In genomic region chr10:16700331-16700730, GRCh38 we compare ENCODE assay signal across 36 cellular contexts.
"Had no signal": no experiment of that assay in that cellular context is flagged by ENCODE, and none has a peak within 500 bp of the region (broad histone marks: within the 10 kb centered on the region; RNA-seq: fewer than 3 reads in every experiment).

No MANE protein-coding gene starts in this region.

- H3K36me3 ChIP-seq: adrenal gland, brain microvascular endothelial cell, breast epithelium had no signal

- H3K27ac ChIP-seq: adrenal gland, body of pancreas, brain microvascular endothelial cell, breast epithelium, VCaP had no signal

- H3K4me3 Mint-ChIP-seq: activated B cell treated with CpG ODN at 0.5 μM for 24 hours; activated CD4-positive, alpha-beta memory T cell treated with anti-CD3 and anti-CD28 coated beads for 36 hours; activated CD4-positive, alpha-beta T cell treated with anti-CD3 and anti-CD28 coated beads, Interleukin-2, amount 10 ng/mL, durations not matched to agents 24 days and 14 days; activated CD8-positive, alpha-beta T cell treated with anti-CD3 and anti-CD28 coated beads for 36 hours; activated naive CD4-positive, alpha-beta T cell treated with anti-CD3 and anti-CD28 coated beads for 36 hours; activated naive CD8-positive, alpha-beta T cell treated with anti-CD3 and anti-CD28 coated beads for 36 hours; activated T-cell treated with anti-CD3 and anti-CD28 coated beads, Interleukin-2, amount 50 U/mL, for 4 hours; activated T-cell treated with anti-CD3 and anti-CD28 coated beads, Interleukin-2, amount 50 U/mL, for 72 hours; activated T-helper 1 cell treated with anti-CD3 and anti-CD28 coated beads, Interleukin-12 subunit alpha, Interleukin-12 subunit beta, Interleukin-2, Interleukin-4 antibody, amounts not matched to agents 30 ng/mL and 10 ng/mL and 1 ng/mL, durations not matched to agents 14 hours and 24 hours and 36 hours; activated T-helper 17 cell treated with anti-CD3 and anti-CD28 coated beads, Interleukin-2, amount 50 U/mL, for 72 hours; T-helper 1 cell treated with Interleukin-12 subunit alpha and Interleukin-12 subunit beta and Interleukin-4 antibody, amounts not matched to agents 30 μg/mL and 1 μg/mL, for 36 hours; T-helper 2 cell treated with Interferon-gamma antibody and Interleukin-4, amounts not matched to agents 5 μg/mL and 100 μg/mL, for 36 hours had no signal

- H3K4me1 Mint-ChIP-seq: activated B cell treated with CpG ODN at 0.5 μM for 24 hours; activated CD4-positive, alpha-beta T cell treated with anti-CD3 and anti-CD28 coated beads, Interleukin-2, amount 10 ng/mL, durations not matched to agents 24 days and 14 days; activated naive CD8-positive, alpha-beta T cell treated with anti-CD3 and anti-CD28 coated beads for 36 hours; activated T-helper 17 cell treated with anti-CD3 and anti-CD28 coated beads, Interleukin-2, amount 50 U/mL, for 72 hours had no signal

- H3K9me3 ChIP-seq: adrenal gland, body of pancreas had no signal

- H3K9me3 Mint-ChIP-seq: activated CD4-positive, alpha-beta memory T cell treated with anti-CD3 and anti-CD28 coated beads for 36 hours; activated CD4-positive, alpha-beta T cell treated with anti-CD3 and anti-CD28 coated beads, Interleukin-2, amount 10 ng/mL, durations not matched to agents 24 days and 14 days; activated CD8-positive, alpha-beta T cell treated with anti-CD3 and anti-CD28 coated beads for 36 hours; activated naive CD4-positive, alpha-beta T cell treated with anti-CD3 and anti-CD28 coated beads, Interleukin-2, amount 50 U/mL, for 72 hours; activated T-cell treated with anti-CD3 and anti-CD28 coated beads, Interleukin-2, amount 50 U/mL, for 4 hours; activated T-cell treated with anti-CD3 and anti-CD28 coated beads, Interleukin-2, amount 50 U/mL, for 72 hours; activated T-helper 17 cell treated with anti-CD3 and anti-CD28 coated beads, Interleukin-2, amount 50 U/mL, for 72 hours; T-helper 2 cell treated with Interferon-gamma antibody and Interleukin-4, amounts not matched to agents 5 μg/mL and 100 μg/mL, for 36 hours had no signal

- H3K27me3 ChIP-seq: adrenal gland, body of pancreas, brain microvascular endothelial cell, breast epithelium had no signal

- H3K27me3 Mint-ChIP-seq: activated B cell treated with CpG ODN at 0.5 μM for 24 hours; activated CD4-positive, alpha-beta memory T cell treated with anti-CD3 and anti-CD28 coated beads for 36 hours; activated CD4-positive, alpha-beta T cell treated with anti-CD3 and anti-CD28 coated beads, Interleukin-2, amount 10 ng/mL, durations not matched to agents 24 days and 14 days; activated CD8-positive, alpha-beta T cell treated with anti-CD3 and anti-CD28 coated beads for 36 hours; activated naive CD8-positive, alpha-beta T cell treated with anti-CD3 and anti-CD28 coated beads for 36 hours; activated T-helper 17 cell treated with anti-CD3 and anti-CD28 coated beads, Interleukin-2, amount 50 U/mL, for 72 hours had no signal

- H3K4me3 ChIP-seq: adrenal gland, body of pancreas, breast epithelium had no signal

- H3K27ac Mint-ChIP-seq: activated B cell treated with CpG ODN at 0.5 μM for 24 hours; activated CD4-positive, alpha-beta memory T cell treated with anti-CD3 and anti-CD28 coated beads for 36 hours; activated CD4-positive, alpha-beta T cell treated with anti-CD3 and anti-CD28 coated beads, Interleukin-2, amount 10 ng/mL, durations not matched to agents 24 days and 14 days; activated CD8-positive, alpha-beta T cell treated with anti-CD3 and anti-CD28 coated beads for 36 hours; activated naive CD4-positive, alpha-beta T cell treated with anti-CD3 and anti-CD28 coated beads for 36 hours; activated naive CD4-positive, alpha-beta T cell treated with anti-CD3 and anti-CD28 coated beads, Interleukin-2, amount 50 U/mL, for 72 hours; activated naive CD8-positive, alpha-beta T cell treated with anti-CD3 and anti-CD28 coated beads for 36 hours; activated T-helper 1 cell treated with anti-CD3 and anti-CD28 coated beads, Interleukin-12 subunit alpha, Interleukin-12 subunit beta, Interleukin-2, Interleukin-4 antibody, amounts not matched to agents 30 ng/mL and 10 ng/mL and 1 ng/mL, durations not matched to agents 14 hours and 24 hours and 36 hours; activated T-helper 17 cell treated with anti-CD3 and anti-CD28 coated beads, Interleukin-2, amount 50 U/mL, for 72 hours; T-helper 1 cell treated with Interleukin-12 subunit alpha and Interleukin-12 subunit beta and Interleukin-4 antibody, amounts not matched to agents 30 μg/mL and 1 μg/mL, for 36 hours; T-helper 2 cell treated with Interferon-gamma antibody and Interleukin-4, amounts not matched to agents 5 μg/mL and 100 μg/mL, for 36 hours had no signal

- DNase-seq: activated B cell treated with CpG ODN at 0.5 μM for 24 hours; activated CD4-positive, alpha-beta memory T cell treated with anti-CD3 and anti-CD28 coated beads for 36 hours; activated CD4-positive, alpha-beta T cell treated with anti-CD3 and anti-CD28 coated beads for 4 hours; activated CD4-positive, alpha-beta T cell treated with anti-CD3 and anti-CD28 coated beads, Interleukin-2, amount 10 ng/mL, durations not matched to agents 24 days and 14 days; activated CD4-positive, alpha-beta T cell treated with anti-CD3 and anti-CD28 coated beads, Interleukin-2, amount 50 U/mL, for 1 hour; activated CD4-positive, alpha-beta T cell treated with anti-CD3 and anti-CD28 coated beads, Interleukin-2, amount 50 U/mL, for 4 hours; activated CD4-positive, CD25-positive, alpha-beta regulatory T cell treated with anti-CD3 and anti-CD28 coated beads, Interleukin-2, amount 50 U/mL, for 72 hours; activated CD8-positive, alpha-beta memory T cell treated with anti-CD3 and anti-CD28 coated beads, Interleukin-2, amount 50 U/mL, for 4 hours; activated CD8-positive, alpha-beta T cell treated with anti-CD3 and anti-CD28 coated beads for 36 hours; activated effector memory CD4-positive, alpha-beta T cell treated with anti-CD3 and anti-CD28 coated beads, Interleukin-2, amount 50 U/mL, for 16 hours; activated gamma-delta T cell treated with Interleukin-2 at 50 U/mL for 16 hours; activated naive CD4-positive, alpha-beta T cell; activated naive CD4-positive, alpha-beta T cell treated with anti-CD3 and anti-CD28 coated beads for 36 hours; activated naive CD4-positive, alpha-beta T cell treated with anti-CD3 and anti-CD28 coated beads, Interleukin-2, amount 50 U/mL, for 16 hours; activated naive CD8-positive, alpha-beta T cell treated with anti-CD3 and anti-CD28 coated beads for 36 hours; activated T-cell treated with anti-CD3 and anti-CD28 coated beads for 4 hours; activated T-cell treated with anti-CD3 and anti-CD28 coated beads, Interleukin-2, amount 50 U/mL, for 1 hour; activated T-cell treated with anti-CD3 and anti-CD28 coated beads, Interleukin-2, amount 50 U/mL, for 4 hours; activated T-cell treated with anti-CD3 and anti-CD28 coated beads, Interleukin-2, amount 50 U/mL, for 72 hours; adrenal gland; amniotic stem cell; aorta; body of pancreas; brain microvascular endothelial cell; central memory CD4-positive, alpha-beta T cell; SW 1271; T-helper 1 cell; T-helper 2 cell; T-helper 9 cell had no signal

- ATAC-seq: activated CD8-positive, alpha-beta T cell treated with anti-CD3 and anti-CD28 coated beads for 36 hours; activated naive CD4-positive, alpha-beta T cell treated with anti-CD3 and anti-CD28 coated beads, Interleukin-2, amount 50 U/mL, for 72 hours; activated T-cell treated with anti-CD3 and anti-CD28 coated beads, Interleukin-2, amount 50 U/mL, for 4 hours; activated T-cell treated with anti-CD3 and anti-CD28 coated beads, Interleukin-2, amount 50 U/mL, for 72 hours; activated T-helper 17 cell treated with anti-CD3 and anti-CD28 coated beads, Interleukin-2, amount 50 U/mL, for 72 hours; body of pancreas had no signal

- H3K36me3 Mint-ChIP-seq: activated CD4-positive, alpha-beta memory T cell treated with anti-CD3 and anti-CD28 coated beads for 36 hours had no signal
